21 cellular contexts compared by ENCODE assay signal in genomic region chr6:152609125-152609670, GRCh38. TPM values are rescaled to one million over a fixed set of nuclear protein-coding genes. Genes with fewer than 3 reads are reported as not detected.
DNase-seq lines count a peak whose midpoint lies in the region; ATAC-seq and TF ChIP-seq lines count a peak whose summit lies in the region.
"Had no signal": no experiment of that assay in that cellular context is flagged by ENCODE, and none has a peak within 500 bp of the region (broad histone marks: within the 10 kb centered on the region; RNA-seq: fewer than 3 reads in every experiment).

No MANE protein-coding gene starts in this region.

- no peak overlapping the region for H3K27ac Mint-ChIP-seq in Calu3 (ENCODE audit: unreplicated experiment)
- H3K27ac Mint-ChIP-seq: B cell; CD4-positive, alpha-beta T cell; CD8-positive, alpha-beta T cell had no signal

- H3K36me3 Mint-ChIP-seq in Calu3 (ENCODE audit: insufficient read depth, unreplicated experiment), result no peaks in the 10 kb centered on the region
- H3K36me3 Mint-ChIP-seq: CD8-positive, alpha-beta T cell had no signal

- no peaks in the 10 kb centered on the region for H3K27me3 Mint-ChIP-seq in Calu3 (ENCODE audit: unreplicated experiment)
- H3K27me3 Mint-ChIP-seq: B cell had no signal

- no peak overlapping the region for H3K4me3 Mint-ChIP-seq in Calu3 (ENCODE audit: low read depth, unreplicated experiment)
- H3K4me3 Mint-ChIP-seq: B cell; CD4-positive, alpha-beta T cell; CD8-positive, alpha-beta T cell had no signal

- BruUV-seq in Calu3 (replicated peaks; lab: Mats Ljungman, UMichigan), result no TSS peak

- ATAC-seq in esophagus mucosa, result peak; percentile 74
- ATAC-seq: A549; CD8-positive, alpha-beta T cell; GM12878 had no signal

- CTCF ChIA-PET in Calu3 (lab: Charles Lee), result no interaction called here

- TF ChIP-seq CTCF in Calu3 (IDR thresholded peaks at IDR 0.05; ENCODE audit: unreplicated experiment), result no peak

- DNase-seq in NCI-H748 (lab: John Stamatoyannopoulos, UW; ENCODE audit: unreplicated experiment) (peak; percentile 32), NCI-H748 treated with DMSO at 0.1 percent for 48 hours (lab: John Stamatoyannopoulos, UW) (no peak), Calu3 (peak; percentile 3), renal cortical epithelial cell (ENCODE audit: low read depth) (peak; percentile 5), head of caudate nucleus (no peak), mucosa of gallbladder (ENCODE audit: low spot score) (no peak)
- DNase-seq: AML-193; Caco-2; CD4-positive, alpha-beta T cell; CD8-positive, alpha-beta T cell; DMS 273 treated with DMSO at 0.1 percent for 48 hours; DMS153; DMS53; DMS79; DND-41; EL; GDM1 had no signal

- H3K4me1 Mint-ChIP-seq in Calu3 (ENCODE audit: low read depth, unreplicated experiment), result no peaks in the 10 kb centered on the region
- H3K4me1 Mint-ChIP-seq: B cell had no signal

- peaks cover 3% of the 10 kb centered on the region for H3K9me3 Mint-ChIP-seq in Calu3 (ENCODE audit: low read depth, unreplicated experiment)
- H3K9me3 Mint-ChIP-seq: CD4-positive, alpha-beta T cell; CD8-positive, alpha-beta T cell had no signal

- intact Hi-C loops in Calu3 (cut with micrococcal nuclease; ENCODE audit: unreplicated experiment) (no loop called here), head of caudate nucleus (cut with DNase I) (no loop called here)

RNA-seq across cellular contexts. Expression of gene SYNE1, which starts 28.0 kb away (rescaled TPM):
- 28.1 and 41.1 TPM in 2 replicates for total RNA-seq in Calu3 (2022)
- 4.0 TPM for total RNA-seq in esophagus mucosa
- 39.1 and 195 TPM in 2 replicates for total RNA-seq in renal cortical epithelial cell
- 65.6 TPM for total RNA-seq in mucosa of gallbladder

Comparison
In these comparisons a context has a peak if more than half of its experiments do, and no peak if none do; other contexts are left out.
1. DNase-seq: peak in NCI-H748 (single experiment), Calu3 (single experiment) and renal cortical epithelial cell (single experiment); none in NCI-H748 treated with DMSO at 0.1 percent for 48 hours (single experiment), head of caudate nucleus (0 of 42) and mucosa of gallbladder (single experiment).